Comparison of ENCODE assay signal across 3 cellular contexts in the genomic region with DNA sequence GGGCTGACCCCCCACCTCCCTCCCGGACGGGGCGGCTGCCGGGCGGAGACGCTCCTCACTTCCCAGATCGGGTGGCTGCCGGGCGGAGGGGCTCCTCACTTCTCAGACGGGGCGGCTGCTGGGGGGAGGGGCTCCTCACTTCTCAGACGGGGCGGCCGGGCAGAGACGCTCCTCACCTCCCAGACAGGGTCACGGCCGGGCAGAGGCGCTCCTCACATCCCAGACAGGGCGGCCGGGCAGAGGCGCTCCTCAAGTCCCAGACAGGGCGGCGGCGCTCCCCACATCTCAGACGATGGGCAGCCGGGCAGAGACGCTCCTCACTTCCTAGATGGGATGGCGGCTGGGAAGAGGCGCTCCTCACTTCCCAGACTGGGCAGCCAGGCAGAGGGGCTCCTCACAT. TPM values are rescaled to one million over a fixed set of nuclear protein-coding genes. Genes with fewer than 3 reads are reported as not detected.
"Had no signal": no experiment of that assay in that cellular context is flagged by ENCODE, and none has a peak within 500 bp of the region (broad histone marks: within the 10 kb centered on the region; RNA-seq: fewer than 3 reads in every experiment).

No MANE protein-coding gene starts in this region.

RNA-seq across cellular contexts. Expression of a gene that starts 24.0 kb away (rescaled TPM):
- total RNA-seq: HepG2, HT1080, IMR-90 had no signal
